ENCODE assay signal across 8 cellular contexts in genomic region chr15:96138985-96139384, GRCh38.
"Had no signal": no experiment of that assay in that cellular context is flagged by ENCODE, and none has a peak within 500 bp of the region (broad histone marks: within the 10 kb centered on the region; RNA-seq: fewer than 3 reads in every experiment).

No MANE protein-coding gene starts in this region.

- H3K4me1 ChIP-seq: HAP-1 had no signal

- H3K27ac ChIP-seq: GM23248 had no signal

- H3K9ac ChIP-seq: GM23248 had no signal

- DNase-seq: GM23248, GOT3, H7, H9, HCEC 1CT, HFFc6 had no signal

- H3K4me3 ChIP-seq: GM23248, GM23338, HAP-1 had no signal

- H3K4me2 ChIP-seq: GM23338 had no signal

- H2AFZ ChIP-seq: GM23248, GM23338 had no signal

- H3K36me3 ChIP-seq: HAP-1 had no signal
